In the genomic region with DNA sequence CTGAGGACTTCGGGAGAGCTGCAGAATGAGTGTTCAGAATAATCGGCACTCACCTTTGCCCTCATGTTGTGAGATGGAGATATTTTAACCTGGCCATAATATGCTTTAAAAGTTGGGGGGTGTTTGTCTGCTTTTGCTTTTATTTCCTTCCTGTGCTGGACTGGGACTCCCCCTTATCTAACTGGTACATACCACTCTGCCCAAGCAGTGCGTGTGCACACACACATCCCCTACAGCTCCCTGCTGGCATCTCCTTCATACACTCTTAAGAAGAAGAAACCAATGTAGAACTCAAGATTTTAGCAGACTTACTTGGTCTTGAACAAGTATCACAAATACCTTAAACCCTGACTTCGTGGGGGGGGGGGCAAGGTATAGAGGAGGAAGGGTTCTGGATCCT, we compare ENCODE assay signal across 16 cellular contexts.
DNase-seq lines count a peak whose midpoint lies in the region; ATAC-seq and TF ChIP-seq lines count a peak whose summit lies in the region.
"Had no signal": no experiment of that assay in that cellular context is flagged by ENCODE, and none has a peak within 500 bp of the region (broad histone marks: within the 10 kb centered on the region; RNA-seq: fewer than 3 reads in every experiment).

No MANE protein-coding gene starts in this region.

- TF ChIP-seq CTCF in PC-3 (conservative IDR thresholded peaks at IDR 0.05; ENCODE audit: low read depth, low read length) (no peak), liver (IDR thresholded peaks at IDR 0.05; ENCODE audit: low read depth, low read length, missing input control) (no peak)

- 49% methylated on average over 4 of the region's 4 CpGs for WGBS in liver

- peaks cover 7% of the 10 kb centered on the region; the same call in 1 of the 2 replicates for H3K79me2 ChIP-seq in PC-3 (ENCODE audit: low read length)

- H3K36me3 ChIP-seq in PC-3 (ENCODE audit: low read depth, low read length) (no peaks in the 10 kb centered on the region), liver (ENCODE audit: control insufficient read depth in 4 of 4, insufficient read depth in 3 of 4, low read depth in 1 of 4, low read length in 3 of 4) (peaks cover 0 to 2% (median 0%) of the 10 kb centered on the region in 4 donors)

- no peaks in the 10 kb centered on the region for H3K9me3 Mint-ChIP-seq in activated T-helper 2 cell treated with anti-CD3 and anti-CD28 coated beads, Interferon-gamma antibody, Interleukin-2, Interleukin-4, amounts not matched to agents 10 μg/mL and 5 μg/mL and 100 μg/mL, durations not matched to agents 14 hours and 24 hours and 36 hours
- H3K9me3 Mint-ChIP-seq: CD4-positive, CD25-positive, alpha-beta regulatory T cell; central memory CD8-positive, alpha-beta T cell; H9; stimulated activated naive B cell treated with anti-CD40 and anti-IgM and Interleukin-4, amounts not matched to agents 10 μg/mL and 1 μg/mL and 100 μg/mL, for 72 hours had no signal

- DNase-seq in PC-3, result no peak
- no peak for DNase-seq in substantia nigra (lab: John Stamatoyannopoulos, UW)
- no peak for DNase-seq in activated T-helper 2 cell treated with anti-CD3 and anti-CD28 coated beads, Interferon-gamma antibody, Interleukin-2, Interleukin-4, amounts not matched to agents 10 μg/mL and 5 μg/mL and 100 μg/mL, durations not matched to agents 14 hours and 24 hours and 36 hours (ENCODE audit: low spot score)
- no peak for DNase-seq in AML-193 (lab: John Stamatoyannopoulos, UW)
- no peak for DNase-seq in stimulated activated CD4-positive, alpha-beta T cell treated with anti-CD3 and anti-CD28 coated beads, Interleukin-1b, Interleukin-23, amount 100 ng/mL, for 48 hours
- DNase-seq: CD4-positive, CD25-positive, alpha-beta regulatory T cell; H9; NCI-H2107; OCI-M1; stimulated activated CD4-positive, alpha-beta T cell treated with anti-CD3 and anti-CD28 coated beads, Interleukin-15, amount 100 ng/mL, for 24 hours; stimulated activated naive B cell treated with anti-CD40 and anti-IgM and Interleukin-4, amounts not matched to agents 10 μg/mL and 1 μg/mL and 100 μg/mL, for 72 hours had no signal

- no peak overlapping the region for H3K27ac Mint-ChIP-seq in activated T-helper 2 cell treated with anti-CD3 and anti-CD28 coated beads, Interferon-gamma antibody, Interleukin-2, Interleukin-4, amounts not matched to agents 10 μg/mL and 5 μg/mL and 100 μg/mL, durations not matched to agents 14 hours and 24 hours and 36 hours
- H3K27ac Mint-ChIP-seq: stimulated activated naive B cell treated with anti-CD40 and anti-IgM and Interleukin-4, amounts not matched to agents 10 μg/mL and 1 μg/mL and 100 μg/mL, for 72 hours had no signal

- H3K36me3 Mint-ChIP-seq in activated T-helper 2 cell treated with anti-CD3 and anti-CD28 coated beads, Interferon-gamma antibody, Interleukin-2, Interleukin-4, amounts not matched to agents 10 μg/mL and 5 μg/mL and 100 μg/mL, durations not matched to agents 14 hours and 24 hours and 36 hours (ENCODE audit: low read depth), result no peaks in the 10 kb centered on the region
- H3K36me3 Mint-ChIP-seq: CD4-positive, CD25-positive, alpha-beta regulatory T cell; stimulated activated naive B cell treated with anti-CD40 and anti-IgM and Interleukin-4, amounts not matched to agents 10 μg/mL and 1 μg/mL and 100 μg/mL, for 72 hours had no signal

- H3K9ac ChIP-seq in PC-3 (ENCODE audit: low read length) (no peak overlapping the region), liver (ENCODE audit: low read depth in 1 of 2, low read length in 2 of 2) (no peak overlapping the region)

- peaks cover 6% of the 10 kb centered on the region for H3K4me1 Mint-ChIP-seq in activated T-helper 2 cell treated with anti-CD3 and anti-CD28 coated beads, Interferon-gamma antibody, Interleukin-2, Interleukin-4, amounts not matched to agents 10 μg/mL and 5 μg/mL and 100 μg/mL, durations not matched to agents 14 hours and 24 hours and 36 hours (ENCODE audit: low read depth)
- H3K4me1 Mint-ChIP-seq: central memory CD8-positive, alpha-beta T cell had no signal

- peak overlapping the region; percentile 77 for H3K27ac ChIP-seq in PC-3 (ENCODE audit: low read length)
- H3K27ac ChIP-seq in cingulate gyrus (ENCODE audit: low read depth, low read length), result peak overlapping the region; percentile 96
- H3K27ac ChIP-seq in liver (ENCODE audit: low read depth in 1 of 2, low read length in 2 of 2), result peak overlapping the region; percentile 84 to 91
- H3K27ac ChIP-seq in substantia nigra (ENCODE audit: low read depth, low read length, poor library complexity, severe bottlenecking), result peak overlapping the region; percentile 96
- H3K27ac ChIP-seq: VCaP had no signal

- no peak for TF ChIP-seq RAD21 in liver (IDR thresholded peaks at IDR 0.05)

- intact Hi-C loops in PC-3 (cut with micrococcal nuclease), result loop anchor here (2.0 to 5.0 kb wide), 2 partner anchors 14 to 83 kb away; no protein-coding TSS in a partner anchor
- intact Hi-C loops in activated T-helper 2 cell treated with anti-CD3 and anti-CD28 coated beads, Interferon-gamma antibody, Interleukin-2, Interleukin-4, amounts not matched to agents 10 μg/mL and 5 μg/mL and 100 μg/mL, durations not matched to agents 14 hours and 24 hours and 36 hours (cut with micrococcal nuclease), result no loop called here

- H3K4me1 ChIP-seq in PC-3 (ENCODE audit: insufficient read depth, low read length), result peaks cover 57% of the 10 kb centered on the region
- H3K4me1 ChIP-seq in liver (ENCODE audit: control insufficient read depth in 4 of 4, insufficient read depth in 4 of 4, low read length in 3 of 4), result peaks cover 9 to 56% (median 42%) of the 10 kb centered on the region in 4 donors

- peak overlapping the region; percentile 72 for H3K4me2 ChIP-seq in PC-3 (ENCODE audit: low read length)

- no peak overlapping the region for H3K4me3 ChIP-seq in PC-3 (ENCODE audit: low read length)
- H3K4me3 ChIP-seq in liver (ENCODE audit: low read depth in 1 of 3, low read length in 3 of 3), result no peak overlapping the region

- BruUV-seq in PC-3 (replicated peaks; lab: Mats Ljungman, UMichigan), result no TSS peak

- peaks cover 2% of the 10 kb centered on the region for H3K27me3 Mint-ChIP-seq in activated T-helper 2 cell treated with anti-CD3 and anti-CD28 coated beads, Interferon-gamma antibody, Interleukin-2, Interleukin-4, amounts not matched to agents 10 μg/mL and 5 μg/mL and 100 μg/mL, durations not matched to agents 14 hours and 24 hours and 36 hours (ENCODE audit: low read depth)

- H3K27me3 ChIP-seq in PC-3 (ENCODE audit: low read length) (no peaks in the 10 kb centered on the region), liver (ENCODE audit: control insufficient read depth in 4 of 4, insufficient read depth in 4 of 4, low read length in 3 of 4) (no peaks in the 10 kb centered on the region)

- no peak for ATAC-seq in PC-3
- ATAC-seq in HG03280 (IDR thresholded peaks at IDR 0.05; ENCODE audit: unreplicated experiment), result no peak
- ATAC-seq: stimulated activated naive B cell treated with anti-CD40 and anti-IgM and Interleukin-4, amounts not matched to agents 10 μg/mL and 1 μg/mL and 100 μg/mL, for 72 hours had no signal

- H3K9me2 ChIP-seq in PC-3 (replicated peaks; ENCODE audit: low read length), result no peaks in the 10 kb centered on the region

- H3K9me3 ChIP-seq in PC-3 (ENCODE audit: low read length) (no peaks in the 10 kb centered on the region), liver (ENCODE audit: control insufficient read depth in 4 of 4, low read length in 3 of 4) (no peaks in the 10 kb centered on the region)

- CTCF ChIA-PET in PC-3 (lab: Charles Lee), result no interaction called here

- H3F3A ChIP-seq in PC-3 (ENCODE audit: low read length, unreplicated experiment), result no peaks in the 10 kb centered on the region

- no peak overlapping the region for H3K4me3 Mint-ChIP-seq in activated T-helper 2 cell treated with anti-CD3 and anti-CD28 coated beads, Interferon-gamma antibody, Interleukin-2, Interleukin-4, amounts not matched to agents 10 μg/mL and 5 μg/mL and 100 μg/mL, durations not matched to agents 14 hours and 24 hours and 36 hours (ENCODE audit: low read depth)
- H3K4me3 Mint-ChIP-seq: CD4-positive, CD25-positive, alpha-beta regulatory T cell; central memory CD8-positive, alpha-beta T cell; H9 had no signal

- H4K20me1 ChIP-seq in PC-3 (ENCODE audit: low read length), result no peaks in the 10 kb centered on the region

- POLR2A ChIA-PET in PC-3 (lab: Charles Lee; ENCODE audit: unreplicated experiment), result no interaction called here

- H2AFZ ChIP-seq in PC-3 (ENCODE audit: low read length), result 0 out of 2 replicates have a peak overlapping the region, but pooled peaks have one; percentile 3

TF ChIP-seq in liver, 16 proteins besides CTCF, POLR2A, EP300 and RAD21:
- no peak for TF ChIP-seq JUND (IDR thresholded peaks at IDR 0.05)
